ENCODE assay signal across 16 cellular contexts in genomic region chr16:70689970-70690905, GRCh38. TPM values are rescaled to one million over a fixed set of nuclear protein-coding genes. Genes with fewer than 3 reads are reported as not detected.
A peak's percentile ranks its signal among the peaks of the same experiment; 100 is the strongest.
DNase-seq lines count a peak whose midpoint lies in the region; ATAC-seq, FAIRE-seq and TF ChIP-seq lines count a peak whose summit lies in the region.
"Had no signal": no experiment of that assay in that cellular context is flagged by ENCODE, and none has a peak within 500 bp of the region (broad histone marks: within the 10 kb centered on the region; RNA-seq: fewer than 3 reads in every experiment).

No MANE protein-coding gene starts in this region.

- H3K4me1 ChIP-seq in astrocyte (ENCODE audit: insufficient read depth, low read length) (peaks cover 58% of the 10 kb centered on the region), HepG2 (ENCODE audit: insufficient read depth, low read length) (peaks cover 83% of the 10 kb centered on the region), spleen (peaks cover 16 to 97% (median 75%) of the 10 kb centered on the region in 6 donors)

- no peak overlapping the region for H3K27ac ChIP-seq in astrocyte (ENCODE audit: low read depth, low read length)
- H3K27ac ChIP-seq in HepG2 (ENCODE audit: extremely low read length, insufficient read depth, low read length), result peak overlapping the region; percentile 51
- H3K27ac ChIP-seq in spleen, result peak overlapping the region; percentile 20 to 90 (median 82)

- TF ChIP-seq RAD21 in HepG2 (CRISPR knock-in tag; IDR thresholded peaks at IDR 0.05), result no peak

- H3K36me3 ChIP-seq in astrocyte (ENCODE audit: insufficient read depth, low read length), result no peaks in the 10 kb centered on the region
- 0 out of 5 replicates have a peak, but pooled peaks cover 0 to 3% of the 10 kb centered on the region in 2 experiments for H3K36me3 ChIP-seq in HepG2 (replicated peaks in 1 of 2; ENCODE audit: control insufficient read depth in 1 of 2, insufficient read depth in 2 of 2, low read length in 2 of 2)
- peaks cover 0 to 70% (median 1%) of the 10 kb centered on the region in 6 donors for H3K36me3 ChIP-seq in spleen
- H3K36me3 ChIP-seq: MG63 had no signal

- in situ Hi-C loops in HepG2 (cut with HindIII; ENCODE audit: extremely low pct_ligation_motif_present, low pct_unique_long_range_greater_than_20kb), result loop anchor here (5.0 kb wide), 1 partner anchor 37 kb away; no protein-coding TSS in a partner anchor

- H3K4me3 Mint-ChIP-seq in astrocyte (ENCODE audit: unreplicated experiment), result no peak overlapping the region
- H3K4me3 Mint-ChIP-seq: activated CD4-positive, alpha-beta memory T cell treated with anti-CD3 and anti-CD28 coated beads for 36 hours; B cell; natural killer cell had no signal

- H3K4me1 Mint-ChIP-seq in astrocyte (ENCODE audit: low read depth, unreplicated experiment), result peaks cover 28% of the 10 kb centered on the region

- no peaks in the 10 kb centered on the region for H3K9me3 Mint-ChIP-seq in astrocyte (ENCODE audit: unreplicated experiment)
- H3K9me3 Mint-ChIP-seq: activated CD4-positive, alpha-beta memory T cell treated with anti-CD3 and anti-CD28 coated beads for 36 hours; natural killer cell had no signal

- H3K9ac ChIP-seq in astrocyte (ENCODE audit: low read length), result no peak overlapping the region
- H3K9ac ChIP-seq in HepG2 (ENCODE audit: insufficient read depth, low read depth, low read length), result peak overlapping the region; percentile 4; the same call in 1 of the 2 replicates

- TF ChIP-seq CTCF in astrocyte (IDR thresholded peaks at IDR 0.05; ENCODE audit: insufficient read depth, low read depth, low read length) (no peak), HepG2 (CRISPR knock-in tag; IDR thresholded peaks at IDR 0.05) (no peak), spleen (IDR thresholded peaks at IDR 0.05 in 8 of 11, conservative IDR thresholded peaks at IDR 0.05 in 3 of 11) (no peak)

- TF ChIP-seq POLR2A in HepG2 (IDR thresholded peaks at IDR 0.05; ENCODE audit: insufficient read depth in 1 of 2, low read depth in 2 of 2, low read length in 2 of 2) (no peak), spleen (IDR thresholded peaks at IDR 0.05) (no peak)

- H2AFZ ChIP-seq in astrocyte (ENCODE audit: low read depth, low read length), result no peak overlapping the region
- no peak overlapping the region for H2AFZ ChIP-seq in HepG2 (ENCODE audit: low read length)

- DNase-seq in DMS 273 (lab: John Stamatoyannopoulos, UW; ENCODE audit: unreplicated experiment) (peak; percentile 84), astrocyte (ENCODE audit: low read depth) (no peak), HepG2 (ENCODE audit: low spot score) (no peak), spleen (no peak), NCI-H345 (lab: John Stamatoyannopoulos, UW) (no peak), inferior parietal cortex (ENCODE audit: extremely low spot score) (no peak)
- DNase-seq in stimulated activated CD8-positive, alpha-beta memory T cell treated with anti-CD3 and anti-CD28 coated beads, Interleukin-4, amount 100 ng/mL, for 48 hours, result no peak
- DNase-seq: activated CD4-positive, alpha-beta memory T cell treated with anti-CD3 and anti-CD28 coated beads for 36 hours; activated naive CD4-positive, alpha-beta T cell treated with Interleukin-2 at 50 U/mL for 16 hours; hippocampal formation; MG63; natural killer cell; stimulated activated CD4-positive, alpha-beta T cell treated with anti-CD3 and anti-CD28 coated beads, Interleukin-1b, Interleukin-23, amount 100 ng/mL, for 48 hours had no signal

- H3K27me3 ChIP-seq in astrocyte (ENCODE audit: insufficient read depth, low read length) (no peaks in the 10 kb centered on the region), HepG2 (ENCODE audit: control insufficient read depth in 1 of 2, insufficient read depth in 2 of 2, low read length in 2 of 2) (no peaks in the 10 kb centered on the region), spleen (replicated peaks in 1 of 7) (peaks cover 0 to 13% (median 8%) of the 10 kb centered on the region in 7 donors)
- H3K27me3 ChIP-seq: MG63 had no signal

- no peak for FAIRE-seq in astrocyte (lab: Jason Lieb, UNC)
- FAIRE-seq in HepG2 (lab: Jason Lieb, UNC), result no peak
- FAIRE-seq: G401.6 had no signal

- CTCF ChIA-PET in HepG2 (lab: Yijun Ruan, JAX; ENCODE audit: low intra/inter-chr PET ratio, low total read pairs), result no interaction called here

- TF ChIP-seq EP300 in HepG2 (IDR thresholded peaks at IDR 0.05; ENCODE audit: low read depth in 2 of 2, low read length in 2 of 2) (no peak), HepG2 (CRISPR knock-in tag; IDR thresholded peaks at IDR 0.05; ENCODE audit: borderline replicate concordance) (no peak)

- H4K20me1 ChIP-seq in astrocyte (ENCODE audit: insufficient read depth, low read length) (no peaks in the 10 kb centered on the region), HepG2 (ENCODE audit: insufficient read depth, low read length) (no peaks in the 10 kb centered on the region)

- H3K9me3 ChIP-seq in astrocyte (ENCODE audit: insufficient read depth, low read depth, low read length) (no peaks in the 10 kb centered on the region), HepG2 (ENCODE audit: low read length) (no peaks in the 10 kb centered on the region), spleen (no peaks in the 10 kb centered on the region)
- H3K9me3 ChIP-seq: MG63 had no signal

- peak; percentile 1; the same call in 2 of the 3 replicates for ATAC-seq in HepG2
- ATAC-seq in HG03108 (IDR thresholded peaks at IDR 0.05; ENCODE audit: unreplicated experiment), result no peak
- ATAC-seq: natural killer cell had no signal

- peaks cover 2% of the 10 kb centered on the region for H3K36me3 Mint-ChIP-seq in astrocyte (ENCODE audit: low read depth, unreplicated experiment)
- H3K36me3 Mint-ChIP-seq: natural killer cell had no signal

- no TSS peak for BruUV-seq in HepG2 (replicated peaks; lab: Mats Ljungman, UMichigan)

- intact Hi-C loops in HepG2 (cut with micrococcal nuclease; ENCODE audit: unreplicated experiment) (no loop called here), spleen (cut with DNase I; ENCODE audit: low total_unique reads) (no loop called here)

- H3K79me2 ChIP-seq in astrocyte (ENCODE audit: insufficient read depth, low read length) (peaks cover 2% of the 10 kb centered on the region), HepG2 (ENCODE audit: insufficient read depth, low read length) (peaks cover 2% of the 10 kb centered on the region)

- 82% methylated on average over 10 of the region's 16 CpGs for WGBS in HepG2 (ENCODE audit: low lambda C conversion rate)
- WGBS in spleen, 5 donors, result 83 to 88% (median 87%) methylated on average over 13 to 16 of the region's 16 CpGs

- no peak overlapping the region for H3K4me2 ChIP-seq in astrocyte (ENCODE audit: low read length)
- H3K4me2 ChIP-seq in HepG2 (ENCODE audit: low read depth, low read length), result peak overlapping the region; percentile 67; the same call in 1 of the 2 replicates

- H3K4me3 ChIP-seq in astrocyte (ENCODE audit: insufficient read depth, low read depth, low read length) (no peak overlapping the region), HepG2 (replicated peaks in 1 of 3; ENCODE audit: insufficient read depth in 1 of 3, low read depth in 2 of 3, low read length in 3 of 3) (no peak overlapping the region), spleen (no peak overlapping the region)
- H3K4me3 ChIP-seq: MG63 had no signal

- POLR2A ChIA-PET in HepG2 (lab: Yijun Ruan, JAX), result interaction anchor here (1.0 to 18.7 kb wide), 10 partner anchors 8 to 81 kb away, joined by 3 to 536 read pairs (median 21); no protein-coding TSS in a partner anchor

- H3K27me3 Mint-ChIP-seq in astrocyte (ENCODE audit: low read depth, unreplicated experiment), result no peaks in the 10 kb centered on the region

- H3K27ac Mint-ChIP-seq in astrocyte (ENCODE audit: unreplicated experiment), result peak overlapping the region; percentile 69
- H3K27ac Mint-ChIP-seq: activated CD4-positive, alpha-beta memory T cell treated with anti-CD3 and anti-CD28 coated beads for 36 hours; B cell; natural killer cell had no signal

RNA-seq across cellular contexts. Expression of gene MTSS2, which starts 4.4 kb away (rescaled TPM):
- total RNA-seq in astrocyte (31.3 and 38.3 TPM in 2 replicates), HepG2 (2016; rRNA removed; fragmentation: Illumina TruSeq; extraction: Trizol) (84.6 and 132 TPM in 2 replicates), spleen (100 to 1,000 TPM in 3 of 7 donors, 10 to 100 TPM in 4; 40.6 to 116 (median 94.6) TPM)
- 43.5 and 50.3 TPM in 2 replicates for total RNA-seq in HepG2 (2016; cell fraction: cytosol; rRNA removed; fragmentation: Illumina TruSeq; extraction: Trizol; ENCODE audit: low read depth)
- 77.0 and 127 TPM in 2 replicates for total RNA-seq in HepG2 (2016; cell fraction: insoluble cytoplasmic fraction; rRNA removed; fragmentation: Illumina TruSeq; extraction: Trizol)
- total RNA-seq in HepG2 (2016; cell fraction: membrane; rRNA removed; fragmentation: Illumina TruSeq; extraction: Trizol), result 144 and 145 TPM in 2 replicates
- 105 and 134 TPM in 2 replicates for total RNA-seq in HepG2 (2016; cell fraction: nucleus; rRNA removed; fragmentation: Illumina TruSeq; extraction: Trizol)
- polyA plus RNA-seq in HepG2 (2011; rRNA removed) (242 and 284 TPM in 2 replicates), spleen (10 to 100 TPM in 2 of 3 donors, 1 to 10 TPM in 1; 9.0 to 66.7 (median 12.2) TPM)
- polyA plus RNA-seq in HepG2 (2011; cell fraction: cytosol; rRNA removed), result 101 and 160 TPM in 2 replicates
- 555 and 802 TPM in 2 replicates for polyA plus RNA-seq in HepG2 (2011; cell fraction: nucleus; rRNA removed)
- polyA plus RNA-seq in HepG2 (2012), result 157 and 253 TPM in 2 replicates
- polyA plus RNA-seq in HepG2 (2016; cell fraction: cytosol; fragmentation: Illumina TruSeq; extraction: Trizol; ENCODE audit: low read depth), result 47.6 and 47.9 TPM in 2 replicates
- polyA plus RNA-seq in HepG2 (2016; cell fraction: insoluble cytoplasmic fraction; fragmentation: Illumina TruSeq; extraction: Trizol; ENCODE audit: low read depth), result 136 and 193 TPM in 2 replicates
- 144 and 154 TPM in 2 replicates for polyA plus RNA-seq in HepG2 (2016; cell fraction: membrane; fragmentation: Illumina TruSeq; extraction: Trizol; ENCODE audit: low read depth)
- polyA plus RNA-seq in HepG2 (2016; cell fraction: nucleus; fragmentation: Illumina TruSeq; extraction: Trizol; ENCODE audit: insufficient read depth, low read depth), result 467 and 522 TPM in 2 replicates
- 24.5 and 186 TPM in 2 replicates for polyA minus RNA-seq in HepG2 (2011; rRNA and poly(A)+ RNA removed; ENCODE audit: low replicate concordance)
- 155 and 166 TPM in 2 replicates for polyA minus RNA-seq in HepG2 (2011; cell fraction: cytosol; rRNA and poly(A)+ RNA removed)
- polyA minus RNA-seq in HepG2 (2011; cell fraction: nucleus; rRNA and poly(A)+ RNA removed), result 97.5 and 127 TPM in 2 replicates

RNA-seq across cellular contexts. Expression of gene IL34, which starts 43.9 kb away (rescaled TPM):
- 0.34 and 0.38 TPM in 2 replicates for total RNA-seq in astrocyte
- 1.2 and 1.4 TPM in 2 replicates for total RNA-seq in HepG2 (2016; rRNA removed; fragmentation: Illumina TruSeq; extraction: Trizol)
- total RNA-seq in HepG2 (2016; cell fraction: cytosol; rRNA removed; fragmentation: Illumina TruSeq; extraction: Trizol; ENCODE audit: low read depth), result 1.0 and 1.6 TPM in 2 replicates
- total RNA-seq in HepG2 (2016; cell fraction: insoluble cytoplasmic fraction; rRNA removed; fragmentation: Illumina TruSeq; extraction: Trizol), result 1.2 and 1.3 TPM in 2 replicates
- total RNA-seq in HepG2 (2016; cell fraction: membrane; rRNA removed; fragmentation: Illumina TruSeq; extraction: Trizol), result 1.8 and 2.4 TPM in 2 replicates
- total RNA-seq in HepG2 (2016; cell fraction: nucleus; rRNA removed; fragmentation: Illumina TruSeq; extraction: Trizol), result 0.31 and 0.40 TPM in 2 replicates
- 1.3 and 1.6 TPM in 2 replicates for polyA plus RNA-seq in HepG2 (2011; rRNA removed)
- 1.1 and 2.2 TPM in 2 replicates for polyA plus RNA-seq in HepG2 (2011; cell fraction: cytosol; rRNA removed)
- 0.83 and 1.9 TPM in 2 replicates for polyA plus RNA-seq in HepG2 (2011; cell fraction: nucleus; rRNA removed)
- polyA plus RNA-seq in HepG2 (2012), result 0.83 TPM in 2 replicates
- 1.3 and 2.1 TPM in 2 replicates for polyA plus RNA-seq in HepG2 (2016; cell fraction: cytosol; fragmentation: Illumina TruSeq; extraction: Trizol; ENCODE audit: low read depth)
- polyA plus RNA-seq in HepG2 (2016; cell fraction: insoluble cytoplasmic fraction; fragmentation: Illumina TruSeq; extraction: Trizol; ENCODE audit: low read depth), result 0.84 and 0.90 TPM in 2 replicates
- polyA plus RNA-seq in HepG2 (2016; cell fraction: membrane; fragmentation: Illumina TruSeq; extraction: Trizol; ENCODE audit: low read depth), result 1.2 and 1.6 TPM in 2 replicates
- 0.96 and 1.1 TPM in 2 replicates for polyA plus RNA-seq in HepG2 (2016; cell fraction: nucleus; fragmentation: Illumina TruSeq; extraction: Trizol; ENCODE audit: insufficient read depth, low read depth)
- polyA minus RNA-seq in HepG2 (2011; rRNA and poly(A)+ RNA removed; ENCODE audit: low replicate concordance), result 1.0 TPM in 1 of 2 replicates, not detected in the other
- polyA minus RNA-seq in HepG2 (2011; cell fraction: cytosol; rRNA and poly(A)+ RNA removed), result 0.35 TPM in 1 of 2 replicates, not detected in the other
- 0.50 and 1.5 TPM in 2 replicates for polyA minus RNA-seq in HepG2 (2011; cell fraction: nucleus; rRNA and poly(A)+ RNA removed)
- 100 to 1,000 TPM in 5 of 7 donors, 10 to 100 TPM in 2; 48.2 to 258 (median 197) TPM for total RNA-seq in spleen
- polyA plus RNA-seq in spleen, result 10 to 100 TPM; 20.3 to 82.3 (median 21.3) TPM
- total RNA-seq: activated CD4-positive, alpha-beta memory T cell treated with anti-CD3 and anti-CD28 coated beads for 36 hours; B cell had no signal

Comparison
In these comparisons a context has a peak if more than half of its experiments do, and no peak if none do; other contexts are left out.
1. RNA of gene IL34, which starts 43.9 kb away (total RNA-seq): 48.2 to 258 TPM in spleen; 0.31 to 2.4 TPM in HepG2 and 0.34 to 0.38 TPM in astrocyte; every median in the first group is over 10 times any median in the second.